Comparison of ENCODE assay signal across 10 cellular contexts in genomic region chr19:33394006-33394722, GRCh38. TPM values are rescaled to one million over a fixed set of nuclear protein-coding genes. Genes with fewer than 3 reads are reported as not detected.
DNase-seq lines count a peak whose midpoint lies in the region; ATAC-seq and TF ChIP-seq lines count a peak whose summit lies in the region.
"Had no signal": no experiment of that assay in that cellular context is flagged by ENCODE, and none has a peak within 500 bp of the region (broad histone marks: within the 10 kb centered on the region; RNA-seq: fewer than 3 reads in every experiment).

No MANE protein-coding gene starts in this region.

- TF ChIP-seq POLR2A in body of pancreas (IDR thresholded peaks at IDR 0.05) (no peak), vagina (IDR thresholded peaks at IDR 0.05) (no peak)

- H3K27me3 ChIP-seq in body of pancreas (no peaks in the 10 kb centered on the region), vagina (no peaks in the 10 kb centered on the region)

- no peaks in the 10 kb centered on the region for H3K36me3 ChIP-seq in body of pancreas (replicated peaks in 1 of 2; ENCODE audit: insufficient read depth in 1 of 2, low read depth in 2 of 2)
- no peaks in the 10 kb centered on the region for H3K36me3 ChIP-seq in vagina

- H3K4me3 ChIP-seq in body of pancreas: no peak overlapping the region
- no peak overlapping the region for H3K4me3 ChIP-seq in vagina

- H3K4me1 ChIP-seq in body of pancreas (peaks cover 46% of the 10 kb centered on the region), vagina (peaks cover 76% of the 10 kb centered on the region)

- no peaks in the 10 kb centered on the region for H3K9me3 ChIP-seq in body of pancreas
- no peaks in the 10 kb centered on the region for H3K9me3 ChIP-seq in vagina

- WGBS in body of pancreas, 2 donors: 81% methylated on average over 16 to 30 of the region's 30 CpGs

- ATAC-seq in body of pancreas: peak; percentile 22
- no peak for ATAC-seq in GM19467 (IDR thresholded peaks at IDR 0.05; ENCODE audit: unreplicated experiment)
- ATAC-seq: activated CD8-positive, alpha-beta T cell treated with anti-CD3 and anti-CD28 coated beads for 36 hours had no signal

- intact Hi-C loops in body of pancreas (cut with DNase I) (no loop called here), vagina (cut with DNase I) (no loop called here)

- DNase-seq in HT1080 (ENCODE audit: low read depth) (peak; percentile 70), body of pancreas (peak in 1 of 4 donors; percentile 27), left kidney (ENCODE audit: low read depth, low spot score) (peak; percentile 29), vagina (ENCODE audit: extremely low spot score in 2 of 2) (no peak)
- no peak for DNase-seq in stimulated activated CD4-positive, alpha-beta T cell treated with anti-CD3 and anti-CD28 coated beads, Interleukin-4, amount 100 ng/mL, for 24 hours
- no peak for DNase-seq in activated CD4-positive, alpha-beta T cell treated with anti-CD3 and anti-CD28 coated beads for 48 hours
- DNase-seq: activated CD8-positive, alpha-beta T cell treated with anti-CD3 and anti-CD28 coated beads for 36 hours; NCI-H748 treated with DMSO at 0.1 percent for 48 hours; stimulated activated CD4-positive, alpha-beta T cell treated with anti-CD3 and anti-CD28 coated beads, Interleukin-2, amount 100 ng/mL, for 48 hours had no signal

- H3K27ac ChIP-seq in body of pancreas: no peak overlapping the region
- H3K27ac ChIP-seq in vagina: peak overlapping the region; percentile 30

- TF ChIP-seq CTCF in body of pancreas (IDR thresholded peaks at IDR 0.05) (no peak), vagina (IDR thresholded peaks at IDR 0.05) (no peak)

RNA-seq across cellular contexts. Expression of gene CEBPG, which starts 20.7 kb away (rescaled TPM):
- total RNA-seq in HT1080 (2014; rRNA removed; shearing (Covaris generic)): 17.6 and 19.3 TPM in 2 replicates
- 32.5 and 34.1 TPM in 2 replicates for polyA plus RNA-seq in HT1080 (2015; cell fraction: cytosol; rRNA removed)
- 18.6 and 18.7 TPM in 2 replicates for polyA plus RNA-seq in HT1080 (2015; cell fraction: nucleus; rRNA removed)
- total RNA-seq in body of pancreas (10 to 100 TPM; 13.2 to 16.3 TPM), vagina (20.9 TPM)

Comparison
In these comparisons a context has a peak if more than half of its experiments do, and no peak if none do; other contexts are left out.
1. DNase-seq: peak in HT1080 (single experiment) and left kidney (single experiment); none in vagina (0 of 2), stimulated activated CD4-positive, alpha-beta T cell treated with anti-CD3 and anti-CD28 coated beads, Interleukin-4, amount 100 ng/mL, for 24 hours (single experiment) and activated CD4-positive, alpha-beta T cell treated with anti-CD3 and anti-CD28 coated beads for 48 hours (single experiment).